ENCODE assay signal across 15 cellular contexts in genomic region chr3:41249318-41249717, GRCh38. TPM values are rescaled to one million over a fixed set of nuclear protein-coding genes. Genes with fewer than 3 reads are reported as not detected.
DNase-seq lines count a peak whose midpoint lies in the region; ATAC-seq and TF ChIP-seq lines count a peak whose summit lies in the region.
"Had no signal": no experiment of that assay in that cellular context is flagged by ENCODE, and none has a peak within 500 bp of the region (broad histone marks: within the 10 kb centered on the region; RNA-seq: fewer than 3 reads in every experiment).

No MANE protein-coding gene starts in this region.

- TF ChIP-seq CTCF in chondrocyte (IDR thresholded peaks at IDR 0.05) = no peak

- no peaks in the 10 kb centered on the region for H3K9me3 Mint-ChIP-seq in activated naive CD8-positive, alpha-beta T cell (ENCODE audit: low read depth)
- peaks cover 6% of the 10 kb centered on the region for H3K9me3 Mint-ChIP-seq in activated naive CD8-positive, alpha-beta T cell treated with anti-CD3 and anti-CD28 coated beads, Interleukin-2, amount 50 U/mL, for 24 hours
- H3K9me3 Mint-ChIP-seq in chondrocyte (ENCODE audit: low read depth) = peaks cover 13% of the 10 kb centered on the region
- no peaks in the 10 kb centered on the region for H3K9me3 Mint-ChIP-seq in stimulated activated effector memory CD8-positive, alpha-beta T cell treated with anti-CD3 and anti-CD28 coated beads, Interleukin-12 subunit alpha, Interleukin-12 subunit beta, amount 100 ng/mL, for 72 hours
- H3K9me3 Mint-ChIP-seq: HFFc6 had no signal

- no peak for DNase-seq in activated naive CD8-positive, alpha-beta T cell treated with anti-CD3 and anti-CD28 coated beads, Interleukin-2, amount 50 U/mL, for 24 hours
- DNase-seq in chondrocyte (ENCODE audit: low spot score) (no peak), NCI-H748 treated with DMSO at 0.1 percent for 48 hours (lab: John Stamatoyannopoulos, UW) (no peak), head of caudate nucleus (no peak)
- no peak for DNase-seq in stimulated activated effector memory CD8-positive, alpha-beta T cell treated with anti-CD3 and anti-CD28 coated beads, Interleukin-12 subunit alpha, Interleukin-12 subunit beta, amount 100 ng/mL, for 72 hours (ENCODE audit: low spot score in 2 of 2)
- DNase-seq: AML-193; Caco-2; CD4-positive, alpha-beta T cell; HFFc6 had no signal

- no peaks in the 10 kb centered on the region for H3K27me3 Mint-ChIP-seq in activated naive CD8-positive, alpha-beta T cell
- no peaks in the 10 kb centered on the region for H3K27me3 Mint-ChIP-seq in activated naive CD8-positive, alpha-beta T cell treated with anti-CD3 and anti-CD28 coated beads, Interleukin-2, amount 50 U/mL, for 24 hours
- no peaks in the 10 kb centered on the region for H3K27me3 Mint-ChIP-seq in chondrocyte (ENCODE audit: low read depth)
- H3K27me3 Mint-ChIP-seq: CD4-positive, alpha-beta T cell had no signal

- H3K36me3 Mint-ChIP-seq in activated naive CD8-positive, alpha-beta T cell = peaks cover 7% of the 10 kb centered on the region
- peaks cover 4% of the 10 kb centered on the region for H3K36me3 Mint-ChIP-seq in activated naive CD8-positive, alpha-beta T cell treated with anti-CD3 and anti-CD28 coated beads, Interleukin-2, amount 50 U/mL, for 24 hours (ENCODE audit: low read depth)
- H3K36me3 Mint-ChIP-seq in chondrocyte (ENCODE audit: low read depth) = peaks cover 13% of the 10 kb centered on the region
- H3K36me3 Mint-ChIP-seq in stimulated activated effector memory CD8-positive, alpha-beta T cell treated with anti-CD3 and anti-CD28 coated beads, Interleukin-12 subunit alpha, Interleukin-12 subunit beta, amount 100 ng/mL, for 72 hours = no peaks in the 10 kb centered on the region

- peak overlapping the region; percentile 54 for H3K27ac Mint-ChIP-seq in activated naive CD8-positive, alpha-beta T cell
- no peak overlapping the region for H3K27ac Mint-ChIP-seq in activated naive CD8-positive, alpha-beta T cell treated with anti-CD3 and anti-CD28 coated beads, Interleukin-2, amount 50 U/mL, for 24 hours
- H3K27ac Mint-ChIP-seq in chondrocyte (ENCODE audit: unreplicated experiment) = peak overlapping the region; percentile 45
- no peak overlapping the region for H3K27ac Mint-ChIP-seq in stimulated activated effector memory CD8-positive, alpha-beta T cell treated with anti-CD3 and anti-CD28 coated beads, Interleukin-12 subunit alpha, Interleukin-12 subunit beta, amount 100 ng/mL, for 72 hours
- H3K27ac Mint-ChIP-seq: CD4-positive, alpha-beta T cell; HFFc6 had no signal

- no peaks in the 10 kb centered on the region for H3K27me3 ChIP-seq in layer of hippocampus (ENCODE audit: control insufficient read depth, insufficient read depth, low read length)

- no peak for ATAC-seq in activated naive CD8-positive, alpha-beta T cell treated with anti-CD3 and anti-CD28 coated beads, Interleukin-2, amount 50 U/mL, for 24 hours
- ATAC-seq in stimulated activated effector memory CD8-positive, alpha-beta T cell treated with anti-CD3 and anti-CD28 coated beads, Interleukin-12 subunit alpha, Interleukin-12 subunit beta, amount 100 ng/mL, for 72 hours = peak; percentile 27
- no peak for ATAC-seq in GM21423 (IDR thresholded peaks at IDR 0.05; ENCODE audit: unreplicated experiment)
- ATAC-seq: A549 had no signal

- H3K27ac ChIP-seq in layer of hippocampus (ENCODE audit: low read depth, low read length) = peak overlapping the region; percentile 6
- H3K27ac ChIP-seq: 22Rv1, C4-2B had no signal

- no peaks in the 10 kb centered on the region for H3K4me1 Mint-ChIP-seq in activated naive CD8-positive, alpha-beta T cell (ENCODE audit: low read depth)
- no peaks in the 10 kb centered on the region for H3K4me1 Mint-ChIP-seq in activated naive CD8-positive, alpha-beta T cell treated with anti-CD3 and anti-CD28 coated beads, Interleukin-2, amount 50 U/mL, for 24 hours
- peaks cover 30% of the 10 kb centered on the region for H3K4me1 Mint-ChIP-seq in chondrocyte (ENCODE audit: low read depth)
- H3K4me1 Mint-ChIP-seq in stimulated activated effector memory CD8-positive, alpha-beta T cell treated with anti-CD3 and anti-CD28 coated beads, Interleukin-12 subunit alpha, Interleukin-12 subunit beta, amount 100 ng/mL, for 72 hours = no peaks in the 10 kb centered on the region

- intact Hi-C loops in head of caudate nucleus (cut with DNase I) = no loop called here

- no peak overlapping the region for H3K4me3 Mint-ChIP-seq in activated naive CD8-positive, alpha-beta T cell
- H3K4me3 Mint-ChIP-seq in activated naive CD8-positive, alpha-beta T cell treated with anti-CD3 and anti-CD28 coated beads, Interleukin-2, amount 50 U/mL, for 24 hours = no peak overlapping the region
- H3K4me3 Mint-ChIP-seq in chondrocyte (ENCODE audit: unreplicated experiment) = no peak overlapping the region
- H3K4me3 Mint-ChIP-seq in stimulated activated effector memory CD8-positive, alpha-beta T cell treated with anti-CD3 and anti-CD28 coated beads, Interleukin-12 subunit alpha, Interleukin-12 subunit beta, amount 100 ng/mL, for 72 hours = no peak overlapping the region
- H3K4me3 Mint-ChIP-seq: CD4-positive, alpha-beta T cell; HFFc6 had no signal

RNA-seq across cellular contexts. Expression of gene CTNNB1, which starts 50.0 kb away (rescaled TPM):
- 487 to 677 TPM (median 488 TPM) in 3 replicates for total RNA-seq in chondrocyte

Comparison
In these comparisons a context has a peak if more than half of its experiments do, and no peak if none do; other contexts are left out.
1. H3K27ac Mint-ChIP-seq: peak in activated naive CD8-positive, alpha-beta T cell (single experiment) and chondrocyte (single experiment); none in activated naive CD8-positive, alpha-beta T cell treated with anti-CD3 and anti-CD28 coated beads, Interleukin-2, amount 50 U/mL, for 24 hours (single experiment) and stimulated activated effector memory CD8-positive, alpha-beta T cell treated with anti-CD3 and anti-CD28 coated beads, Interleukin-12 subunit alpha, Interleukin-12 subunit beta, amount 100 ng/mL, for 72 hours (single experiment).